Comparison of ENCODE assay signal across 9 cellular contexts in genomic region chr1:155044812-155045690, GRCh38. TPM values are rescaled to one million over a fixed set of nuclear protein-coding genes. Genes with fewer than 3 reads are reported as not detected.
A peak's percentile ranks its signal among the peaks of the same experiment; 100 is the strongest.
DNase-seq lines count a peak whose midpoint lies in the region; ATAC-seq and TF ChIP-seq lines count a peak whose summit lies in the region.
"Had no signal": no experiment of that assay in that cellular context is flagged by ENCODE, and none has a peak within 500 bp of the region (broad histone marks: within the 10 kb centered on the region; RNA-seq: fewer than 3 reads in every experiment).

No MANE protein-coding gene starts in this region.

- ATAC-seq in HG03378 (IDR thresholded peaks at IDR 0.05; ENCODE audit: unreplicated experiment) = no peak

- no peaks in the 10 kb centered on the region for H3K9me3 ChIP-seq in A673 (ENCODE audit: low read depth, low read length, poor library complexity, severe bottlenecking)
- no peaks in the 10 kb centered on the region for H3K9me3 ChIP-seq in WERI-Rb-1 (ENCODE audit: severe bottlenecking)

- intact Hi-C loops in A673 (cut with micrococcal nuclease; ENCODE audit: unreplicated experiment) = no loop called here

- H3K4me3 ChIP-seq in A673 (ENCODE audit: low read depth, low read length, poor library complexity, severe bottlenecking) = no peak overlapping the region
- H3K4me3 ChIP-seq in WERI-Rb-1 (ENCODE audit: low read depth, low read length) = no peak overlapping the region
- H3K4me3 ChIP-seq in choroid plexus epithelial cell (ENCODE audit: low read depth, low read length) = no peak overlapping the region
- H3K4me3 ChIP-seq: skin epidermis had no signal

- CTCF ChIA-PET in A673 (lab: Charles Lee) = interaction anchor here (1.3 kb wide), 1 partner anchor 40 kb away, joined by 3 read pairs; no protein-coding TSS in a partner anchor

- no peaks in the 10 kb centered on the region for H3K36me3 ChIP-seq in A673 (ENCODE audit: insufficient read depth, low read length, poor library complexity, severe bottlenecking)
- H3K36me3 ChIP-seq in WERI-Rb-1 = no peaks in the 10 kb centered on the region

- no peak overlapping the region for H3K27ac ChIP-seq in A673 (ENCODE audit: low read depth, low read length, poor library complexity, severe bottlenecking)
- H3K27ac ChIP-seq in WERI-Rb-1 = peak overlapping the region; percentile 71

- TF ChIP-seq CTCF in A673 (conservative IDR thresholded peaks at IDR 0.05; ENCODE audit: low read depth, low read length) = peak; percentile 65
- TF ChIP-seq CTCF in GM12874 (IDR thresholded peaks at IDR 0.05; ENCODE audit: insufficient read depth, low read depth, low read length) = peak; percentile 66
- peak; percentile 99 for TF ChIP-seq CTCF in WERI-Rb-1 (IDR thresholded peaks at IDR 0.05; ENCODE audit: low read depth, low read length)
- TF ChIP-seq CTCF in choroid plexus epithelial cell (conservative IDR thresholded peaks at IDR 0.05; ENCODE audit: low read depth, low read length) = peak; percentile 81

- H3K27me3 ChIP-seq in A673 (replicated peaks; ENCODE audit: insufficient read depth, low read depth, low read length, poor library complexity) (no peaks in the 10 kb centered on the region), WERI-Rb-1 (ENCODE audit: insufficient read depth, low read depth, severe bottlenecking) (no peaks in the 10 kb centered on the region)

- POLR2A ChIA-PET in A673 (lab: Charles Lee; ENCODE audit: low non-redundant PET) = no interaction called here

- BruUV-seq in A673 (replicated peaks; lab: Mats Ljungman, UMichigan) = no TSS peak

- DNase-seq in A673 (ENCODE audit: low spot score) = peak; percentile 48
- DNase-seq in NCI-H2171 (lab: John Stamatoyannopoulos, UW) = peak; percentile 23
- DNase-seq in WERI-Rb-1 = peak; percentile 99
- peak; percentile 79 for DNase-seq in choroid plexus epithelial cell (ENCODE audit: low read depth)
- peak; percentile 89 for DNase-seq in kidney tubule cell (ENCODE audit: low spot score)
- peak; percentile 38 to 53 for DNase-seq in stimulated activated CD4-positive, alpha-beta T cell treated with anti-CD3 and anti-CD28 coated beads, Interleukin-4, amount 100 ng/mL, for 4 hours

- peaks cover 7% of the 10 kb centered on the region for H3K4me1 ChIP-seq in A673 (ENCODE audit: insufficient read depth, low read length, poor library complexity, severe bottlenecking)

RNA-seq across cellular contexts. Expression of gene ADAM15, which starts 6.1 kb away (rescaled TPM):
- total RNA-seq in A673 (2021) = 36.3 and 48.5 TPM in 2 replicates

RNA-seq across cellular contexts. Expression of gene DCST1, which starts 11.4 kb away (rescaled TPM):
- total RNA-seq in A673 (2021) = not detected in 2 replicates

RNA-seq across cellular contexts. Expression of gene DCST2, which starts 11.5 kb away (rescaled TPM):
- 0.21 TPM in 1 of 2 replicates, not detected in the other for total RNA-seq in A673 (2021)

RNA-seq across cellular contexts. Expression of gene EFNA4, which starts 18.5 kb away (rescaled TPM):
- total RNA-seq in A673 (2021) = 17.0 and 18.8 TPM in 2 replicates

RNA-seq across cellular contexts. Expression of gene EFNA3, which starts 33.6 kb away (rescaled TPM):
- 5.8 and 8.9 TPM in 2 replicates for total RNA-seq in A673 (2021)

Comparison
In these comparisons a context has a peak if more than half of its experiments do, and no peak if none do; other contexts are left out.
1. DNase-seq: peak in every context shown above with its lines; median percentile 99 in WERI-Rb-1; 89 in kidney tubule cell; 79 in choroid plexus epithelial cell; 48 in A673; 46 in stimulated activated CD4-positive, alpha-beta T cell treated with anti-CD3 and anti-CD28 coated beads, Interleukin-4, amount 100 ng/mL, for 4 hours; 23 in NCI-H2171.